Comparison of ENCODE assay signal across 24 cellular contexts in genomic region chr12:22990501-22990900, GRCh38.
"Had no signal": no experiment of that assay in that cellular context is flagged by ENCODE, and none has a peak within 500 bp of the region (broad histone marks: within the 10 kb centered on the region; RNA-seq: fewer than 3 reads in every experiment).

No MANE protein-coding gene starts in this region.

- H3K9ac ChIP-seq: neural progenitor cell, parathyroid adenoma had no signal

- H3K9me3 ChIP-seq: ovary, psoas muscle, right lobe of liver, sigmoid colon, stomach, thoracic aorta, thyroid gland, tibial nerve, upper lobe of left lung, vagina had no signal

- H3K4me2 ChIP-seq: neural progenitor cell had no signal

- H3K4me1 ChIP-seq: parathyroid adenoma, psoas muscle, right lobe of liver, sigmoid colon, stomach, thyroid gland, tibial nerve, upper lobe of left lung, vagina had no signal

- H3K27ac ChIP-seq: neural progenitor cell, ovary, parathyroid adenoma, psoas muscle, right lobe of liver, sigmoid colon, stomach, thoracic aorta, thyroid gland, tibial nerve, upper lobe of left lung, vagina had no signal

- H3K4me3 ChIP-seq: neural progenitor cell, ovary, psoas muscle, right lobe of liver, sigmoid colon, stomach, thoracic aorta, thyroid gland, tibial nerve, upper lobe of left lung, vagina had no signal

- H3K79me2 ChIP-seq: parathyroid adenoma had no signal

- DNase-seq: occipital lobe; ovary; posterior cingulate gyrus; psoas muscle; right cardiac atrium; right lobe of liver; sigmoid colon; small intestine; stimulated activated CD4-positive, alpha-beta T cell treated with anti-CD3 and anti-CD28 coated beads, Interleukin-15, amount 100 ng/mL, for 24 hours; stimulated activated CD4-positive, alpha-beta T cell treated with anti-CD3 and anti-CD28 coated beads, Interleukin-2, amount 100 ng/mL, for 24 hours; stimulated activated CD4-positive, alpha-beta T cell treated with anti-CD3 and anti-CD28 coated beads, Interleukin-2, amount 100 ng/mL, for 48 hours; stimulated activated CD4-positive, alpha-beta T cell treated with anti-CD3 and anti-CD28 coated beads, Interleukin-4, amount 100 ng/mL, for 24 hours; stimulated activated naive B cell treated with anti-CD40 and anti-IgM and Interleukin-4, amounts not matched to agents 10 μg/mL and 1 μg/mL and 100 μg/mL, for 72 hours; stimulated activated naive CD4-positive, alpha-beta T cell treated with Interleukin-2 at 50 U/mL for 16 hours; stomach; thyroid gland; trophoblast cell; upper lobe of left lung had no signal

- H2AFZ ChIP-seq: parathyroid adenoma had no signal

- ATAC-seq: psoas muscle; right cardiac atrium; right lobe of liver; stimulated activated effector memory CD8-positive, alpha-beta T cell treated with anti-CD3 and anti-CD28 coated beads, Interleukin-12 subunit alpha, Interleukin-12 subunit beta, amount 100 ng/mL, for 72 hours; stimulated activated naive B cell treated with anti-CD40 and anti-IgM and Interleukin-4, amounts not matched to agents 10 μg/mL and 1 μg/mL and 100 μg/mL, for 72 hours had no signal

- H3K27me3 ChIP-seq: neural progenitor cell, ovary, right lobe of liver, sigmoid colon, stomach, thyroid gland, tibial nerve, upper lobe of left lung, vagina had no signal

- H3K36me3 ChIP-seq: neural progenitor cell, ovary, right lobe of liver, sigmoid colon, stomach, thoracic aorta, thyroid gland, tibial nerve, upper lobe of left lung, vagina had no signal
